ENCODE assay signal across 24 cellular contexts in the genomic region with DNA sequence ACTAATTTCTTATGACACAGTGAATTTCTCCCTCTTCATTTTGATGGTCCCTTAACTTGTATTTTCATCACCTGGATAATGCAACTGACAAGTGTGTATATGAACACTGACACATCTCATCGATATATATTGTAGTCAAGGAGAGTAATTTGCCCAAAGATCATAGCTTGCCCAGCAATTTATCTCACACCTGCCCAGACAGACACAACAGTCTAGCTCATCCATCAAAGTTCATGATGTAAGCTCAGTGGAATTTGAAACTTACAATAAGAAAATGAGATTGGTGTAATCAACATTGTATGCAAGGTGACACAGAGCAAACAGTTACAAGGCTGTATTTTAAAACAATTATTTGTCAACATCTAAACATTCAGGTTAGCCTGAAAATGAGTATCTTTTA.
"Had no signal": no experiment of that assay in that cellular context is flagged by ENCODE, and none has a peak within 500 bp of the region (broad histone marks: within the 10 kb centered on the region; RNA-seq: fewer than 3 reads in every experiment).

No MANE protein-coding gene starts in this region.

- H3K4me1 Mint-ChIP-seq: activated B cell treated with CpG ODN at 0.5 μM for 24 hours; activated CD4-positive, alpha-beta T cell treated with anti-CD3 and anti-CD28 coated beads, Interleukin-2, amount 10 ng/mL, durations not matched to agents 24 days and 14 days; central memory CD8-positive, alpha-beta T cell; endodermal cell; memory B cell; naive B cell had no signal

- DNase-seq: activated B cell treated with CpG ODN at 0.5 μM for 24 hours; activated CD4-positive, alpha-beta T cell treated with anti-CD3 and anti-CD28 coated beads, Interleukin-2, amount 10 ng/mL, durations not matched to agents 24 days and 14 days; activated CD8-positive, alpha-beta T cell treated with anti-CD3 and anti-CD28 coated beads, Interleukin-2, amount 10 ng/mL, durations not matched to agents 7 days and 5 days; activated naive CD4-positive, alpha-beta T cell treated with anti-CD3 and anti-CD28 coated beads for 36 hours; activated T-cell treated with anti-CD3 and anti-CD28 coated beads, Interleukin-2, amount 50 U/mL, for 24 hours; brain microvascular endothelial cell; colonic mucosa; endodermal cell; foreskin melanocyte; head of caudate nucleus; left ventricle myocardium superior; mucosa of descending colon; naive B cell; stimulated activated CD4-positive, alpha-beta T cell treated with anti-CD3 and anti-CD28 coated beads, Interleukin-12 subunit alpha, Interleukin-12 subunit beta, amount 100 ng/mL, for 4 hours; stimulated activated CD4-positive, alpha-beta T cell treated with anti-CD3 and anti-CD28 coated beads, Interleukin-1b, Interleukin-23, amount 100 ng/mL, for 48 hours; stimulated activated CD8-positive, alpha-beta memory T cell treated with anti-CD3 and anti-CD28 coated beads, Interleukin-4, amount 100 ng/mL, for 48 hours; stimulated activated naive CD4-positive, alpha-beta T cell; T-helper 9 cell; upper lobe of right lung had no signal

- H3K36me3 ChIP-seq: brain microvascular endothelial cell, colonic mucosa, neural progenitor cell, right atrium auricular region, upper lobe of right lung had no signal

- H3K4me3 ChIP-seq: colonic mucosa, mucosa of descending colon, neural progenitor cell, right atrium auricular region, upper lobe of right lung had no signal

- H3K36me3 Mint-ChIP-seq: memory B cell, naive B cell, neural progenitor cell had no signal

- H3K27me3 Mint-ChIP-seq: activated B cell treated with CpG ODN at 0.5 μM for 24 hours; activated CD4-positive, alpha-beta T cell treated with anti-CD3 and anti-CD28 coated beads, Interleukin-2, amount 10 ng/mL, durations not matched to agents 24 days and 14 days; activated T-cell treated with anti-CD3 and anti-CD28 coated beads, Interleukin-2, amount 50 U/mL, for 24 hours; central memory CD8-positive, alpha-beta T cell; memory B cell; naive B cell; progenitor cell of endocrine pancreas had no signal

- ATAC-seq: activated CD8-positive, alpha-beta T cell treated with anti-CD3 and anti-CD28 coated beads, Interleukin-2, amount 10 ng/mL, durations not matched to agents 7 days and 5 days; left ventricle myocardium superior; mucosa of descending colon; upper lobe of right lung had no signal

- H3K4me1 ChIP-seq: colonic mucosa, neural progenitor cell, right atrium auricular region, upper lobe of right lung had no signal

- H3K27ac ChIP-seq: brain microvascular endothelial cell, colonic mucosa, neural progenitor cell, right atrium auricular region, upper lobe of right lung had no signal

- H3K9me3 ChIP-seq: colonic mucosa, mucosa of descending colon, right atrium auricular region, upper lobe of right lung had no signal

- H3K4me3 Mint-ChIP-seq: activated B cell treated with CpG ODN at 0.5 μM for 24 hours; activated CD4-positive, alpha-beta T cell treated with anti-CD3 and anti-CD28 coated beads, Interleukin-2, amount 10 ng/mL, durations not matched to agents 24 days and 14 days; activated CD8-positive, alpha-beta T cell treated with anti-CD3 and anti-CD28 coated beads, Interleukin-2, amount 10 ng/mL, durations not matched to agents 7 days and 5 days; activated naive CD4-positive, alpha-beta T cell treated with anti-CD3 and anti-CD28 coated beads for 36 hours; activated T-cell treated with anti-CD3 and anti-CD28 coated beads, Interleukin-2, amount 50 U/mL, for 24 hours; central memory CD8-positive, alpha-beta T cell; endodermal cell; memory B cell; naive B cell; neural progenitor cell had no signal

- H3K27me3 ChIP-seq: brain microvascular endothelial cell, colonic mucosa, neural progenitor cell, right atrium auricular region, upper lobe of right lung had no signal

- H3K27ac Mint-ChIP-seq: activated B cell treated with CpG ODN at 0.5 μM for 24 hours; activated CD4-positive, alpha-beta T cell treated with anti-CD3 and anti-CD28 coated beads, Interleukin-2, amount 10 ng/mL, durations not matched to agents 24 days and 14 days; activated CD8-positive, alpha-beta T cell treated with anti-CD3 and anti-CD28 coated beads, Interleukin-2, amount 10 ng/mL, durations not matched to agents 7 days and 5 days; activated naive CD4-positive, alpha-beta T cell treated with anti-CD3 and anti-CD28 coated beads for 36 hours; activated T-cell treated with anti-CD3 and anti-CD28 coated beads, Interleukin-2, amount 50 U/mL, for 24 hours; endodermal cell; memory B cell; naive B cell; neural progenitor cell; progenitor cell of endocrine pancreas had no signal

- H3K9me3 Mint-ChIP-seq: activated CD4-positive, alpha-beta T cell treated with anti-CD3 and anti-CD28 coated beads, Interleukin-2, amount 10 ng/mL, durations not matched to agents 24 days and 14 days; activated naive CD4-positive, alpha-beta T cell treated with anti-CD3 and anti-CD28 coated beads for 36 hours; activated T-cell treated with anti-CD3 and anti-CD28 coated beads, Interleukin-2, amount 50 U/mL, for 24 hours; endodermal cell had no signal
